Comparison of ENCODE assay signal across 15 cellular contexts in genomic region chr19:5935473-5936307, GRCh38. TPM values are rescaled to one million over a fixed set of nuclear protein-coding genes. Genes with fewer than 3 reads are reported as not detected.
A peak's percentile ranks its signal among the peaks of the same experiment; 100 is the strongest.
DNase-seq lines count a peak whose midpoint lies in the region; ATAC-seq and TF ChIP-seq lines count a peak whose summit lies in the region.
"Had no signal": no experiment of that assay in that cellular context is flagged by ENCODE, and none has a peak within 500 bp of the region (broad histone marks: within the 10 kb centered on the region; RNA-seq: fewer than 3 reads in every experiment).

No MANE protein-coding gene starts in this region.

- H3K27ac ChIP-seq in left ventricle myocardium inferior (replicated peaks): peak overlapping the region; percentile 60

- peak overlapping the region; percentile 23 for H3K4me2 ChIP-seq in skeletal muscle satellite cell (ENCODE audit: low read length)

- intact Hi-C loops in left ventricle myocardium inferior (cut with micrococcal nuclease): no loop called here

- peaks cover 48% of the 10 kb centered on the region for H3K36me3 ChIP-seq in adipocyte (ENCODE audit: control insufficient read depth, insufficient read depth, low read length, severe bottlenecking)
- H3K36me3 ChIP-seq in left ventricle myocardium inferior: peaks cover 55% of the 10 kb centered on the region
- H3K36me3 ChIP-seq in skeletal muscle satellite cell (ENCODE audit: insufficient read depth, low read length): peaks cover 54% of the 10 kb centered on the region

- H3K4me1 ChIP-seq in adipocyte (ENCODE audit: control insufficient read depth, insufficient read depth, low read length): peaks cover 21% of the 10 kb centered on the region
- peaks cover 47% of the 10 kb centered on the region for H3K4me1 ChIP-seq in left ventricle myocardium inferior
- H3K4me1 ChIP-seq in skeletal muscle satellite cell (ENCODE audit: control insufficient read depth, insufficient read depth, low read length): peaks cover 22% of the 10 kb centered on the region

- TF ChIP-seq CTCF in left ventricle myocardium inferior (IDR thresholded peaks at IDR 0.05; ENCODE audit: borderline replicate concordance): no peak

- in situ Hi-C loops in GM18951 (cut with MboI; ENCODE audit: low sequenced_read_pairs, unreplicated experiment): no loop called here

- H3K4me3 ChIP-seq in adipocyte (ENCODE audit: low read length) (peak overlapping the region; percentile 58), left ventricle myocardium inferior (no peak overlapping the region), skeletal muscle satellite cell (ENCODE audit: low read length) (no peak overlapping the region)

- H3K9me3 ChIP-seq in adipocyte (ENCODE audit: control insufficient read depth, low read length) (no peaks in the 10 kb centered on the region), left ventricle myocardium inferior (replicated peaks) (no peaks in the 10 kb centered on the region), skeletal muscle satellite cell (replicated peaks; ENCODE audit: low read length) (no peaks in the 10 kb centered on the region)

- peak overlapping the region; percentile 58 for H3K9ac ChIP-seq in adipocyte (ENCODE audit: low read length)
- H3K9ac ChIP-seq in skeletal muscle satellite cell (ENCODE audit: low read depth, low read length): no peak overlapping the region

- DNase-seq in adipocyte (ENCODE audit: low read depth): peak; percentile 35
- DNase-seq in left ventricle myocardium inferior: no peak
- no peak for DNase-seq in cortex of kidney (lab: John Stamatoyannopoulos, UW)
- DNase-seq in GM03348 (ENCODE audit: low spot score): no peak
- no peak for DNase-seq in NCI-H128 (lab: John Stamatoyannopoulos, UW; ENCODE audit: unreplicated experiment)
- DNase-seq: activated T-cell treated with anti-CD3 and anti-CD28 coated beads, Interleukin-2, amount 50 U/mL, for 48 hours; CD8-positive, alpha-beta T cell; immature natural killer cell; naive B cell; NCI-H1417 treated with DMSO at 0.1 percent for 48 hours; SHP77 treated with DMSO at 0.1 percent for 48 hours; stimulated activated CD4-positive, alpha-beta T cell treated with anti-CD3 and anti-CD28 coated beads, Interleukin-15, amount 100 ng/mL, for 24 hours had no signal

- H3K27me3 ChIP-seq in adipocyte (replicated peaks; ENCODE audit: control insufficient read depth, insufficient read depth, low read length) (no peaks in the 10 kb centered on the region), left ventricle myocardium inferior (ENCODE audit: low read depth) (no peaks in the 10 kb centered on the region), skeletal muscle satellite cell (ENCODE audit: control insufficient read depth, insufficient read depth, low read length) (no peaks in the 10 kb centered on the region)

- ATAC-seq in HG02798 (IDR thresholded peaks at IDR 0.05; ENCODE audit: poor library complexity, unreplicated experiment): no peak
- ATAC-seq: CD8-positive, alpha-beta T cell had no signal

- TF ChIP-seq POLR2A in GM18951 (IDR thresholded peaks at IDR 0.05; ENCODE audit: extremely low read depth, insufficient read depth, insufficient read length): peak; percentile 17

RNA-seq across cellular contexts. Expression of gene CAPS, which starts 21.6 kb away (rescaled TPM):
- total RNA-seq in left ventricle myocardium inferior: 6.1 TPM
- 2.6 and 6.1 TPM in 2 replicates for total RNA-seq in skeletal muscle satellite cell (2012; rRNA removed)

RNA-seq across cellular contexts. Expression of gene VMAC, which starts 31.0 kb away (rescaled TPM):
- 2.5 TPM for total RNA-seq in left ventricle myocardium inferior
- 3.1 and 3.3 TPM in 2 replicates for total RNA-seq in skeletal muscle satellite cell (2012; rRNA removed)

RNA-seq across cellular contexts. Expression of gene NDUFA11, which starts 32.1 kb away (rescaled TPM):
- 590 TPM for total RNA-seq in left ventricle myocardium inferior
- total RNA-seq in skeletal muscle satellite cell (2012; rRNA removed): 330 and 417 TPM in 2 replicates

RNA-seq across cellular contexts. Expression of gene RANBP3, which starts 42.2 kb away (rescaled TPM):
- total RNA-seq in left ventricle myocardium inferior: 54.8 TPM
- 30.6 and 42.1 TPM in 2 replicates for total RNA-seq in skeletal muscle satellite cell (2012; rRNA removed)
